In the genomic region with DNA sequence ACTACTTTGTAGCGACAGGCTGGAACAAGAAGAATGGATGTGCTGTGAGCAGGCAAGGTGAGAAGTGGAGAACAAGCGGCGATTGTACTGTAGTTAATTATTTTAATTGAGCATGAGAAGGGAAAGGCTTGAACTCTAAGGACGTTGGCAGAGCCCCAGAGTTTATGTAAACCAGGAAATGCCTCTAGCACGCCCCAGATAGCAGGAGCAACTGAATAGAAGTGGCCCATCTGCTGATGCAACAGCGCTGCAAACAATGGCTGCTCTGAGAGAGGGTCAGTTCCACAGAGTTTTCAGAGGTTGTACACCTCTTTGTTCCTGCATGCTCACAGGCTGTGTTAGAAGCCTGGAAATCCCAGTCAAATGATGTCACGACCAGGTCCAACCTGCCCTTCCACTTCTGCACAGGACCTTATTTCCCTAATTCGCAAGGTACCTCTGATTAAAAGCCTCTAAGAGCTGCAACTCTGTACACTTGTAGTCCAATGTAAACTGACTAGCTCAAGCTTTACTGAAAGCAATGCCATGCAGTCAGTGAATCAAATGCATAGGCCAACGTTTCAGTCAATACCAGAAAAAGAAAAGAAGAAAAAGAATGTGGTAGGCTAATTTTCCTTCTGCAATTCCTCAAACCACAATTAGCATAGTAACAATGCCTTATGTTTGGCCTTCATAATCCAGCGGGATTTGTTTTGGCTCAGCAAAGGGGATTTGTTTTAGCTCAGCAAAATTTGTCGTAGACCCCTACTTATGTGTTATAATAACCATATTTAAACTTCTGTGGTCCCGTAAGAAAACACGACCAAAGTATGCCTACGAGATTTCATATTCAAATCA, we compare ENCODE assay signal across 9 cellular contexts.
A peak's percentile ranks its signal among the peaks of the same experiment; 100 is the strongest.
DNase-seq lines count a peak whose midpoint lies in the region; ATAC-seq and TF ChIP-seq lines count a peak whose summit lies in the region.
"Had no signal": no experiment of that assay in that cellular context is flagged by ENCODE, and none has a peak within 500 bp of the region (broad histone marks: within the 10 kb centered on the region; RNA-seq: fewer than 3 reads in every experiment).

No MANE protein-coding gene starts in this region.

- TF ChIP-seq POLR2A in thyroid gland (IDR thresholded peaks at IDR 0.05): peak in 1 of 2 donors; percentile 14

- H3K4me3 ChIP-seq in adipocyte (ENCODE audit: low read length) (no peak overlapping the region), iPS DF 6.9 (ENCODE audit: low read length) (peak overlapping the region; percentile 18; the same call in 1 of the 2 replicates), thyroid gland (replicated peaks in 1 of 3) (no peak overlapping the region)

- no CpG with 5 or more reads among the region's 14 CpGs for WGBS in iPS DF 6.9 (ENCODE audit: insufficient coverage, insufficient read length)
- 31 to 35% methylated on average over 14 of the region's 14 CpGs for WGBS in thyroid gland, 2 donors

- intact Hi-C loops in thyroid gland (cut with DNase I): no loop called here

- H3K9me3 ChIP-seq in adipocyte (ENCODE audit: control insufficient read depth, low read length) (no peaks in the 10 kb centered on the region), iPS DF 6.9 (ENCODE audit: control insufficient read depth, insufficient read depth, low read length) (no peaks in the 10 kb centered on the region), thyroid gland (no peaks in the 10 kb centered on the region)

- H3K27me3 ChIP-seq in adipocyte (replicated peaks; ENCODE audit: control insufficient read depth, insufficient read depth, low read length) (no peaks in the 10 kb centered on the region), iPS DF 6.9 (ENCODE audit: control insufficient read depth, insufficient read depth, low read length) (no peaks in the 10 kb centered on the region), thyroid gland (no peaks in the 10 kb centered on the region)

- H3K9ac ChIP-seq in adipocyte (ENCODE audit: low read length): no peak overlapping the region

- no peak for ATAC-seq in HG02840 (IDR thresholded peaks at IDR 0.05; ENCODE audit: low FRiP score, unreplicated experiment)

- H3K4me1 ChIP-seq in adipocyte (ENCODE audit: control insufficient read depth, insufficient read depth, low read length) (peaks cover 19% of the 10 kb centered on the region), iPS DF 6.9 (ENCODE audit: control insufficient read depth, insufficient read depth, low read length) (peaks cover 6% of the 10 kb centered on the region; the same call in 1 of the 2 replicates), thyroid gland (peaks cover 25 to 35% of the 10 kb centered on the region in 2 donors)

- peak overlapping the region; percentile 47 for H3K27ac ChIP-seq in iPS DF 6.9 (ENCODE audit: low read length)
- peak overlapping the region; percentile 56 to 74 (median 57) for H3K27ac ChIP-seq in thyroid gland

- DNase-seq in A172 (ENCODE audit: low spot score) (peak; percentile 19), NCI-H1417 (lab: John Stamatoyannopoulos, UW) (peak in 2 of 3 experiments; percentile 79 to 96), adipocyte (ENCODE audit: low read depth) (peak; percentile 76), iPS DF 6.9 (ENCODE audit: low read depth, low spot score) (no peak), thyroid gland (peak; percentile 72 to 74)
- no peak for DNase-seq in activated CD4-positive, alpha-beta T cell treated with anti-CD3 and anti-CD28 coated beads for 4 hours
- no peak for DNase-seq in activated CD4-positive, alpha-beta T cell treated with anti-CD3 and anti-CD28 coated beads, Interleukin-2, amount 50 U/mL, for 1 hour
- DNase-seq: activated B cell treated with CpG ODN at 0.5 μM for 24 hours had no signal

- TF ChIP-seq CTCF in thyroid gland (IDR thresholded peaks at IDR 0.05): no peak

- H3K36me3 ChIP-seq in adipocyte (ENCODE audit: control insufficient read depth, insufficient read depth, low read length, severe bottlenecking) (no peaks in the 10 kb centered on the region), iPS DF 6.9 (ENCODE audit: control insufficient read depth, insufficient read depth, low read length) (peaks cover 5% of the 10 kb centered on the region; the same call in 1 of the 2 replicates), thyroid gland (no peaks in the 10 kb centered on the region)

Comparison
In these comparisons a context has a peak if more than half of its experiments do, and no peak if none do; other contexts are left out.
1. DNase-seq: peak in A172 (single experiment), NCI-H1417 (2 of 3), adipocyte (single experiment) and thyroid gland (2 of 2); none in iPS DF 6.9 (single experiment), activated CD4-positive, alpha-beta T cell treated with anti-CD3 and anti-CD28 coated beads for 4 hours (0 of 2) and activated CD4-positive, alpha-beta T cell treated with anti-CD3 and anti-CD28 coated beads, Interleukin-2, amount 50 U/mL, for 1 hour (single experiment).